ENCODE assay signal across 8 cellular contexts in genomic region chr14:60648934-60649814, GRCh38. TPM values are rescaled to one million over a fixed set of nuclear protein-coding genes. Genes with fewer than 3 reads are reported as not detected.
DNase-seq lines count a peak whose midpoint lies in the region; ATAC-seq, FAIRE-seq and TF ChIP-seq lines count a peak whose summit lies in the region.

SIX1 (minus strand) TSS chr14:60649477; CDS start chr14:60649189, 288 bp downstream.

- H3K9me3 ChIP-seq in heart right ventricle: no peaks in the 10 kb centered on the region

- no peaks in the 10 kb centered on the region for H3K36me3 ChIP-seq in heart right ventricle

- H3K4me3 Mint-ChIP-seq in activated naive CD8-positive, alpha-beta T cell treated with anti-CD3 and anti-CD28 coated beads, Interleukin-2, amount 10 ng/mL, durations not matched to agents 7 days and 5 days: peak within 1 kb of the TSS; percentile 70

- intact Hi-C loops in heart right ventricle (cut with DNase I): no loop called here

- no peaks in the 10 kb centered on the region for H3K9me3 Mint-ChIP-seq in activated naive CD8-positive, alpha-beta T cell treated with anti-CD3 and anti-CD28 coated beads, Interleukin-2, amount 10 ng/mL, durations not matched to agents 7 days and 5 days

- peak within 1 kb of the TSS; percentile 55 for H3K27ac ChIP-seq in 22Rv1
- H3K27ac ChIP-seq in heart right ventricle: no peak within 1 kb of the TSS

- H3K4me3 ChIP-seq in heart right ventricle: peak within 1 kb of the TSS; percentile 16 to 61 (median 53)

- peaks cover 95% of the 10 kb centered on the region for H3K27me3 Mint-ChIP-seq in activated naive CD8-positive, alpha-beta T cell treated with anti-CD3 and anti-CD28 coated beads, Interleukin-2, amount 10 ng/mL, durations not matched to agents 7 days and 5 days

- WGBS in heart right ventricle, 2 donors: 1% methylated on average over 76 of the region's 76 CpGs

- TF ChIP-seq POLR2A in GM12891 (IDR thresholded peaks at IDR 0.05; ENCODE audit: low read depth, low read length): no peak

- peak; percentile 33 for FAIRE-seq in GM12891 (lab: Jason Lieb, UNC)

- no peak for TF ChIP-seq CTCF in 22Rv1 (IDR thresholded peaks at IDR 0.05)
- TF ChIP-seq CTCF in heart right ventricle (IDR thresholded peaks at IDR 0.05): no peak

- peaks cover 74 to 100% (median 99%) of the 10 kb centered on the region in 7 donors for H3K27me3 ChIP-seq in heart right ventricle

- peak; percentile 59 for ATAC-seq in HG03342 (IDR thresholded peaks at IDR 0.05; ENCODE audit: unreplicated experiment)
- peak; percentile 45 for ATAC-seq in activated naive CD8-positive, alpha-beta T cell treated with anti-CD3 and anti-CD28 coated beads, Interleukin-2, amount 10 ng/mL, durations not matched to agents 7 days and 5 days (ENCODE audit: low read depth)
- ATAC-seq in heart right ventricle: peak; percentile 88 to 97 (median 92)

- peaks cover 29% of the 10 kb centered on the region for H3K4me1 Mint-ChIP-seq in activated naive CD8-positive, alpha-beta T cell treated with anti-CD3 and anti-CD28 coated beads, Interleukin-2, amount 10 ng/mL, durations not matched to agents 7 days and 5 days

- DNase-seq in GM12891 (ENCODE audit: insufficient read length, low spot score) (peak; percentile 68), NCI-H510A treated with DMSO at 0.1 percent for 48 hours (lab: John Stamatoyannopoulos, UW) (peak; percentile 89), heart right ventricle (peak; percentile 38 to 59), pons (ENCODE audit: low spot score) (peak; percentile 14), GM19238 (ENCODE audit: insufficient read length, low spot score) (no peak)
- peak; percentile 51 for DNase-seq in activated naive CD8-positive, alpha-beta T cell treated with anti-CD3 and anti-CD28 coated beads, Interleukin-2, amount 10 ng/mL, durations not matched to agents 7 days and 5 days

- no peaks in the 10 kb centered on the region for H3K36me3 Mint-ChIP-seq in activated naive CD8-positive, alpha-beta T cell treated with anti-CD3 and anti-CD28 coated beads, Interleukin-2, amount 10 ng/mL, durations not matched to agents 7 days and 5 days

- no peak within 1 kb of the TSS for H3K27ac Mint-ChIP-seq in activated naive CD8-positive, alpha-beta T cell treated with anti-CD3 and anti-CD28 coated beads, Interleukin-2, amount 10 ng/mL, durations not matched to agents 7 days and 5 days

- H3K4me1 ChIP-seq in heart right ventricle: peaks cover 7 to 56% (median 51%) of the 10 kb centered on the region in 9 donors

- POLR2A ChIA-PET in activated naive CD8-positive, alpha-beta T cell treated with anti-CD3 and anti-CD28 coated beads, Interleukin-2, amount 10 ng/mL, durations not matched to agents 7 days and 5 days (lab: Charles Lee): no interaction called here

TF ChIP-seq in GM12891, 5 proteins besides CTCF, POLR2A, EP300 and RAD21:
- no peak for TF ChIP-seq POU2F2 (IDR thresholded peaks at IDR 0.05; ENCODE audit: low read depth, low read length)
- TF ChIP-seq TAF1 (IDR thresholded peaks at IDR 0.05; ENCODE audit: low read depth, low read length): no peak
- TF ChIP-seq POLR2AphosphoS5 (IDR thresholded peaks at IDR 0.05; ENCODE audit: low read depth, low read length): no peak
- no peak for TF ChIP-seq PAX5 (IDR thresholded peaks at IDR 0.05; ENCODE audit: insufficient read depth, low read length, severe bottlenecking)
- TF ChIP-seq SPI1 (IDR thresholded peaks at IDR 0.05; ENCODE audit: low read depth, low read length): no peak

RNA-seq across cellular contexts. Expression of gene SIX1, which starts in this region (rescaled TPM):
- not detected for polyA plus RNA-seq in GM12891 (2012; ENCODE audit: low read depth, missing spikeins)
- not detected for total RNA-seq in activated naive CD8-positive, alpha-beta T cell treated with anti-CD3 and anti-CD28 coated beads, Interleukin-2, amount 10 ng/mL, durations not matched to agents 7 days and 5 days
- total RNA-seq in heart right ventricle: under 1 TPM in 1 of 10 donors, not detected in 9; 0.33 TPM
- under 1 TPM in 1 of 2 donors, not detected in 1; 0.04 TPM for polyA plus RNA-seq in heart right ventricle

Comparison
In these comparisons a context has a peak if more than half of its experiments do, and no peak if none do; other contexts are left out.
1. Peak in DNase-seq and ATAC-seq in activated naive CD8-positive, alpha-beta T cell treated with anti-CD3 and anti-CD28 coated beads, Interleukin-2, amount 10 ng/mL, durations not matched to agents 7 days and 5 days; RNA of the gene not detected or under 1 TPM.
2. Peak in DNase-seq, ATAC-seq and H3K4me3 ChIP-seq in heart right ventricle; RNA of the gene not detected or under 1 TPM.